ENCODE assay signal across 16 cellular contexts in the genomic region with DNA sequence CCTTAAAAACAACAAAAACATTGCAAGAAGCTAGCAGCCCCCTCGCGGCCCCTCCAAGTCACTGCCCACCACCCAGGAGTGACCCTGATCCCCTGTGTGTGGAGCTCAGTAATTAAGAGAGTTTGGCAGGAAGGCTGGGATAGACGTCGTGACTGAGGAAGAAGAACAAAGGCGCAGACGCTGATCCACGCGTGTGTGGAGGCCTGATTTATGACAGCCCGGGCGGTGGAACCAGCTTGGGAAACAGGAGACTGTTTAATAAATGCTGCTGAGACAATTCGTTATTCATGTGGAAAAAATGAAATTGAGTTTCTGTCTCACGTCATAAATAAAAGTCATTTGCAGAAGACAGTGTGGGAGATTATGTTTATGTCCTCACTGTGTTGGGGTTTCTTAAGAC.
"Had no signal": no experiment of that assay in that cellular context is flagged by ENCODE, and none has a peak within 500 bp of the region (broad histone marks: within the 10 kb centered on the region; RNA-seq: fewer than 3 reads in every experiment).

No MANE protein-coding gene starts in this region.

- H3K27ac Mint-ChIP-seq: activated CD4-positive, alpha-beta T cell treated with anti-CD3 and anti-CD28 coated beads for 36 hours; activated CD8-positive, alpha-beta T cell treated with anti-CD3 and anti-CD28 coated beads for 36 hours; activated naive CD4-positive, alpha-beta T cell treated with anti-CD3 and anti-CD28 coated beads for 36 hours; activated T-helper 2 cell treated with anti-CD3 and anti-CD28 coated beads, Interferon-gamma antibody, Interleukin-2, Interleukin-4, amounts not matched to agents 10 μg/mL and 5 μg/mL and 100 μg/mL, durations not matched to agents 14 hours and 24 hours and 36 hours; neural progenitor cell had no signal

- H2AFZ ChIP-seq: neural progenitor cell had no signal

- H3K9me3 ChIP-seq: pancreas had no signal

- H3K36me3 Mint-ChIP-seq: neural progenitor cell had no signal

- H3K4me1 ChIP-seq: esophagus squamous epithelium, foreskin keratinocyte, neural progenitor cell, pancreas had no signal

- H3K27me3 ChIP-seq: neural progenitor cell, pancreas had no signal

- H3K36me3 ChIP-seq: esophagus squamous epithelium, neural progenitor cell, pancreas had no signal

- H3K4me3 ChIP-seq: dorsolateral prefrontal cortex, esophagus squamous epithelium, neural progenitor cell, pancreas had no signal

- H3K4me2 ChIP-seq: neural progenitor cell had no signal

- ATAC-seq: activated CD4-positive, alpha-beta T cell treated with anti-CD3 and anti-CD28 coated beads for 36 hours; activated CD8-positive, alpha-beta T cell treated with anti-CD3 and anti-CD28 coated beads for 36 hours; foreskin keratinocyte; pancreas had no signal

- H3K27ac ChIP-seq: dorsolateral prefrontal cortex, esophagus squamous epithelium, foreskin keratinocyte, neural progenitor cell, pancreas had no signal

- H3K9me3 Mint-ChIP-seq: activated CD8-positive, alpha-beta T cell treated with anti-CD3 and anti-CD28 coated beads for 36 hours; activated naive CD4-positive, alpha-beta T cell treated with anti-CD3 and anti-CD28 coated beads for 36 hours had no signal

- H3K4me1 Mint-ChIP-seq: activated CD4-positive, alpha-beta T cell treated with anti-CD3 and anti-CD28 coated beads for 36 hours had no signal

- H3K4me3 Mint-ChIP-seq: activated CD4-positive, alpha-beta T cell treated with anti-CD3 and anti-CD28 coated beads for 36 hours; activated CD8-positive, alpha-beta T cell treated with anti-CD3 and anti-CD28 coated beads for 36 hours; activated naive CD4-positive, alpha-beta T cell treated with anti-CD3 and anti-CD28 coated beads for 36 hours; neural progenitor cell had no signal

- DNase-seq: activated CD4-positive, alpha-beta T cell treated with anti-CD3 and anti-CD28 coated beads for 36 hours; activated CD8-positive, alpha-beta T cell treated with anti-CD3 and anti-CD28 coated beads for 36 hours; activated naive CD4-positive, alpha-beta T cell treated with anti-CD3 and anti-CD28 coated beads for 36 hours; activated T-cell treated with anti-CD3 and anti-CD28 coated beads for 4 hours; esophagus squamous epithelium; foreskin keratinocyte; kidney glomerular epithelial cell; pancreas; SIG-M5; stimulated activated CD4-positive, alpha-beta T cell treated with anti-CD3 and anti-CD28 coated beads, Interleukin-12 subunit alpha, Interleukin-12 subunit beta, amount 100 ng/mL, for 4 hours; stimulated activated CD4-positive, alpha-beta T cell treated with anti-CD3 and anti-CD28 coated beads, Interleukin-2, amount 100 ng/mL, for 24 hours; T-helper 2 cell; trophoblast cell had no signal

- H3K9ac ChIP-seq: neural progenitor cell had no signal
